In the genomic region with DNA sequence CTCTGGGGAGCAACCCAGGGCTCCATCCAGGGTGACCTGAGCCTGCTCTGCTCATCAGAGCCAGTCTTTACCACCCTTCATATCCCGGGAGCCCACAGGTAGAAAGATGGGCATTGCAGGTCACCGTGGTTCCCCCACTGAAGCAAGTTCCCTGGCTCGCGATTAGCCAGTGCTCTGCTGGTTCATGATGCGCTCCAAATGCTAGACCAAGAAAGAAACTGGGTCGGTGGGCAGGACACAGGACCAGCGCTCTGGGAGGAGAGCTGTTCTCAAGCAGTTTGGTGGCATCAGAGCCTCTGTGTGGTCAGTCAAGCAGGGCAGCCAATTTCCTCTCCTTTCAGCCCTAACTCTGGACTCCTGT, we compare ENCODE assay signal across 10 cellular contexts.
A peak's percentile ranks its signal among the peaks of the same experiment; 100 is the strongest.
DNase-seq lines count a peak whose midpoint lies in the region; ATAC-seq and TF ChIP-seq lines count a peak whose summit lies in the region.
"Had no signal": no experiment of that assay in that cellular context is flagged by ENCODE, and none has a peak within 500 bp of the region (broad histone marks: within the 10 kb centered on the region; RNA-seq: fewer than 3 reads in every experiment).

No MANE protein-coding gene starts in this region.

- RAD21 ChIA-PET in HCT116 (lab: Charles Lee; ENCODE audit: low non-redundant PET in 1 of 2, low total read pairs in 2 of 2, uncharacterized antibody in 2 of 2, unreplicated experiment in 2 of 2), result interaction anchor here in 1 of 2 experiments (2.0 kb wide), 1 partner anchor 35 kb away, joined by 4 read pairs; no protein-coding TSS in a partner anchor

- H3K27ac ChIP-seq in HCT116 (ENCODE audit: low read depth, low read length) (peak overlapping the region; percentile 55), adrenal gland (peak overlapping the region in 3 of 5 donors; percentile 63 to 93 (median 83)), liver (ENCODE audit: low read depth in 1 of 2, low read length in 2 of 2) (peak overlapping the region; percentile 65 to 68)

- H3K9me3 Mint-ChIP-seq in stimulated activated effector memory CD8-positive, alpha-beta T cell treated with anti-CD3 and anti-CD28 coated beads, Interleukin-12 subunit alpha, Interleukin-12 subunit beta, amount 100 ng/mL, for 72 hours, result no peaks in the 10 kb centered on the region
- H3K9me3 Mint-ChIP-seq: activated naive CD4-positive, alpha-beta T cell treated with anti-CD3 and anti-CD28 coated beads, Interleukin-2, amount 10 ng/mL, durations not matched to agents 7 days and 5 days; IgD-negative memory B cell had no signal

- TF ChIP-seq POLR2A in HCT116 (IDR thresholded peaks at IDR 0.05; ENCODE audit: borderline replicate concordance, extremely low read depth, insufficient read depth, insufficient read length) (no peak), adrenal gland (IDR thresholded peaks at IDR 0.05) (no peak)

- H3K4me3 Mint-ChIP-seq in stimulated activated effector memory CD8-positive, alpha-beta T cell treated with anti-CD3 and anti-CD28 coated beads, Interleukin-12 subunit alpha, Interleukin-12 subunit beta, amount 100 ng/mL, for 72 hours, result no peak overlapping the region
- H3K4me3 Mint-ChIP-seq: activated naive CD4-positive, alpha-beta T cell treated with anti-CD3 and anti-CD28 coated beads, Interleukin-2, amount 10 ng/mL, durations not matched to agents 7 days and 5 days had no signal

- H3K9me3 ChIP-seq in HCT116 (ENCODE audit: control insufficient read depth in 1 of 2, insufficient read depth in 1 of 2, low read depth in 1 of 2, low read length in 2 of 2) (no peaks in the 10 kb centered on the region), adrenal gland (replicated peaks in 1 of 3) (no peaks in the 10 kb centered on the region), liver (ENCODE audit: control insufficient read depth in 4 of 4, low read length in 3 of 4) (no peaks in the 10 kb centered on the region)

- BruUV-seq in HCT116 (replicated peaks; lab: Mats Ljungman, UMichigan), result TSS peak; percentile 78

- H3K4me3 ChIP-seq in HCT116 (replicated peaks in 1 of 2; ENCODE audit: low read depth in 1 of 2, low read length in 2 of 2), result no peak overlapping the region
- no peak overlapping the region for H3K4me3 ChIP-seq in adrenal gland
- no peak overlapping the region for H3K4me3 ChIP-seq in liver (ENCODE audit: low read depth in 1 of 3, low read length in 3 of 3)

- CTCF ChIA-PET in HCT116 (lab: Charles Lee), result interaction anchor here (0.6 kb wide), 1 partner anchor 13 kb away, joined by 3 read pairs; no protein-coding TSS in a partner anchor

- no peak for DNase-seq in HCT116 (ENCODE audit: low read depth, low spot score)
- DNase-seq in adrenal gland, result peak in 1 of 7 donors; percentile 14
- DNase-seq in stimulated activated effector memory CD8-positive, alpha-beta T cell treated with anti-CD3 and anti-CD28 coated beads, Interleukin-12 subunit alpha, Interleukin-12 subunit beta, amount 100 ng/mL, for 72 hours (ENCODE audit: low spot score in 2 of 2), result no peak
- DNase-seq in ecto neural progenitor cell (ENCODE audit: low spot score), result no peak
- DNase-seq: activated naive CD4-positive, alpha-beta T cell treated with anti-CD3 and anti-CD28 coated beads, Interleukin-2, amount 10 ng/mL, durations not matched to agents 7 days and 5 days; T-helper 9 cell had no signal

- ATAC-seq in HCT116 (no peak; the same call in 1 of the 2 replicates), GM19351 (IDR thresholded peaks at IDR 0.05; ENCODE audit: unreplicated experiment) (no peak), HG03097 (IDR thresholded peaks at IDR 0.05; ENCODE audit: low FRiP score, unreplicated experiment) (no peak)
- no peak for ATAC-seq in stimulated activated effector memory CD8-positive, alpha-beta T cell treated with anti-CD3 and anti-CD28 coated beads, Interleukin-12 subunit alpha, Interleukin-12 subunit beta, amount 100 ng/mL, for 72 hours

- H3K9ac ChIP-seq in HCT116 (ENCODE audit: low read length) (peak overlapping the region; percentile 49), liver (ENCODE audit: low read depth in 1 of 2, low read length in 2 of 2) (peak overlapping the region in 1 of 2 donors; percentile 67)

- no peak for TF ChIP-seq RAD21 in HCT116 (IDR thresholded peaks at IDR 0.05; ENCODE audit: low read depth)
- TF ChIP-seq RAD21 in liver (IDR thresholded peaks at IDR 0.05), result no peak

- H3K36me3 Mint-ChIP-seq in stimulated activated effector memory CD8-positive, alpha-beta T cell treated with anti-CD3 and anti-CD28 coated beads, Interleukin-12 subunit alpha, Interleukin-12 subunit beta, amount 100 ng/mL, for 72 hours, result no peaks in the 10 kb centered on the region
- H3K36me3 Mint-ChIP-seq: activated naive CD4-positive, alpha-beta T cell treated with anti-CD3 and anti-CD28 coated beads, Interleukin-2, amount 10 ng/mL, durations not matched to agents 7 days and 5 days; IgD-negative memory B cell had no signal

- intact Hi-C loops in HCT116 (cut with micrococcal nuclease), result no loop called here
- intact Hi-C loops in adrenal gland (cut with DNase I), result no loop called here

- POLR2A ChIA-PET in HCT116 (lab: Charles Lee), result interaction anchor here (1.2 kb wide), 1 partner anchor 17 kb away, joined by 3 read pairs; no protein-coding TSS in a partner anchor

- WGBS in adrenal gland, 4 donors, result 0 to 73% (median 71%) methylated on average over 1 to 7 of the region's 7 CpGs
- 70% methylated on average over 7 of the region's 7 CpGs for WGBS in liver

- no peaks in the 10 kb centered on the region for H4K20me1 ChIP-seq in HCT116 (ENCODE audit: insufficient read depth)

- no peaks in the 10 kb centered on the region for H3K36me3 ChIP-seq in HCT116 (ENCODE audit: control insufficient read depth in 1 of 2, insufficient read depth in 2 of 2, low read length in 2 of 2)
- no peaks in the 10 kb centered on the region for H3K36me3 ChIP-seq in adrenal gland (replicated peaks in 1 of 2)
- no peaks in the 10 kb centered on the region for H3K36me3 ChIP-seq in liver (ENCODE audit: control insufficient read depth in 4 of 4, insufficient read depth in 3 of 4, low read depth in 1 of 4, low read length in 3 of 4)

- H3K27ac Mint-ChIP-seq in stimulated activated effector memory CD8-positive, alpha-beta T cell treated with anti-CD3 and anti-CD28 coated beads, Interleukin-12 subunit alpha, Interleukin-12 subunit beta, amount 100 ng/mL, for 72 hours, result peak overlapping the region; percentile 36
- H3K27ac Mint-ChIP-seq: activated naive CD4-positive, alpha-beta T cell treated with anti-CD3 and anti-CD28 coated beads, Interleukin-2, amount 10 ng/mL, durations not matched to agents 7 days and 5 days had no signal

- peak overlapping the region; percentile 87 for H3K4me2 ChIP-seq in HCT116 (ENCODE audit: low read length)

- TF ChIP-seq CTCF in HCT116 (IDR thresholded peaks at IDR 0.05 in 2 of 3, conservative IDR thresholded peaks at IDR 0.05 in 1 of 3; ENCODE audit: borderline replicate concordance in 1 of 3, insufficient read depth in 1 of 3, low read depth in 2 of 3, low read length in 2 of 3) (no peak), adrenal gland (IDR thresholded peaks at IDR 0.05) (no peak), liver (IDR thresholded peaks at IDR 0.05; ENCODE audit: low read depth, low read length, missing input control) (no peak)

- H2AFZ ChIP-seq in HCT116 (ENCODE audit: low read depth, low read length, poor library complexity, severe bottlenecking), result no peak overlapping the region

- H3K27me3 ChIP-seq in HCT116 (ENCODE audit: insufficient read depth, low read length), result no peaks in the 10 kb centered on the region
- no peaks in the 10 kb centered on the region for H3K27me3 ChIP-seq in adrenal gland
- no peaks in the 10 kb centered on the region for H3K27me3 ChIP-seq in liver (ENCODE audit: control insufficient read depth in 4 of 4, insufficient read depth in 4 of 4, low read length in 3 of 4)

- H3K9me2 ChIP-seq in HCT116 (ENCODE audit: insufficient read depth), result no peaks in the 10 kb centered on the region

- no peaks in the 10 kb centered on the region for H3K79me2 ChIP-seq in HCT116 (ENCODE audit: insufficient read depth, low read length)

- H3K4me1 ChIP-seq in HCT116 (ENCODE audit: control insufficient read depth in 1 of 2, insufficient read depth in 2 of 2, low read length in 2 of 2) (peaks cover 44 to 50% of the 10 kb centered on the region in 2 experiments), adrenal gland (replicated peaks in 1 of 2) (peaks cover 11 to 33% of the 10 kb centered on the region in 2 donors), liver (ENCODE audit: control insufficient read depth in 4 of 4, insufficient read depth in 4 of 4, low read length in 3 of 4) (peaks cover 17 to 32% (median 24%) of the 10 kb centered on the region in 4 donors)

- peaks cover 64% of the 10 kb centered on the region for H3K4me1 Mint-ChIP-seq in stimulated activated effector memory CD8-positive, alpha-beta T cell treated with anti-CD3 and anti-CD28 coated beads, Interleukin-12 subunit alpha, Interleukin-12 subunit beta, amount 100 ng/mL, for 72 hours

TF ChIP-seq in HCT116, 20 proteins besides CTCF, POLR2A, EP300 and RAD21 (continues in another document):
- no peak for TF ChIP-seq ZFX (IDR thresholded peaks at IDR 0.05)
- TF ChIP-seq, protein P1, sequence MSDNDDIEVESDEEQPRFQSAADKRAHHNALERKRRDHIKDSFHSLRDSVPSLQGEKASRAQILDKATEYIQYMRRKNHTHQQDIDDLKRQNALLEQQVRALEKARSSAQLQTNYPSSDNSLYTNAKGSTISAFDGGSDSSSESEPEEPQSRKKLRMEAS (IDR thresholded peaks at IDR 0.05), result no peak
- TF ChIP-seq EZH2phosphoT487 (IDR thresholded peaks at IDR 0.05; ENCODE audit: borderline replicate concordance), result no peak
- no peak for TF ChIP-seq YY1 (IDR thresholded peaks at IDR 0.05; ENCODE audit: extremely low read depth, insufficient replicate concordance, low read depth, low read length)

TF ChIP-seq in liver, 16 proteins besides CTCF, POLR2A, EP300 and RAD21 (continues in another document):
- TF ChIP-seq YY1 (IDR thresholded peaks at IDR 0.05) (no peak), HNF4G (IDR thresholded peaks at IDR 0.05) (no peak), RXRA (IDR thresholded peaks at IDR 0.05) (no peak), GABPA (IDR thresholded peaks at IDR 0.05 in 1 of 2, conservative IDR thresholded peaks at IDR 0.05 in 1 of 2) (no peak)
- TF ChIP-seq, protein P2, sequence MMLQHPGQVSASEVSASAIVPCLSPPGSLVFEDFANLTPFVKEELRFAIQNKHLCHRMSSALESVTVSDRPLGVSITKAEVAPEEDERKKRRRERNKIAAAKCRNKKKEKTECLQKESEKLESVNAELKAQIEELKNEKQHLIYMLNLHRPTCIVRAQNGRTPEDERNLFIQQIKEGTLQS (IDR thresholded peaks at IDR 0.05), result no peak
